ENCODE assay signal across 20 cellular contexts in genomic region chr11:3089236-3090061, GRCh38. TPM values are rescaled to one million over a fixed set of nuclear protein-coding genes. Genes with fewer than 3 reads are reported as not detected.
DNase-seq lines count a peak whose midpoint lies in the region; ATAC-seq and TF ChIP-seq lines count a peak whose summit lies in the region.
"Had no signal": no experiment of that assay in that cellular context is flagged by ENCODE, and none has a peak within 500 bp of the region (broad histone marks: within the 10 kb centered on the region; RNA-seq: fewer than 3 reads in every experiment).

No MANE protein-coding gene starts in this region.

- peaks cover 21% of the 10 kb centered on the region for H3K36me3 ChIP-seq in osteoblast (ENCODE audit: insufficient read depth, low read length)

- H3K9me3 Mint-ChIP-seq in chondrocyte (ENCODE audit: low read depth) = no peaks in the 10 kb centered on the region
- H3K9me3 Mint-ChIP-seq: CD4-positive, alpha-beta memory T cell had no signal

- no peak overlapping the region for H3K27ac ChIP-seq in osteoblast (ENCODE audit: low read depth, low read length)
- H3K27ac ChIP-seq: A549, BLaER1, PC-9, SJSA1 had no signal

- H3K27me3 ChIP-seq in osteoblast (ENCODE audit: insufficient read depth, low read length) = no peaks in the 10 kb centered on the region
- H3K27me3 ChIP-seq: BLaER1, SJSA1 had no signal

- H3K4me1 ChIP-seq in osteoblast (ENCODE audit: insufficient read depth, low read length) = no peaks in the 10 kb centered on the region
- H3K4me1 ChIP-seq: A549 had no signal

- H3K4me2 ChIP-seq in osteoblast (ENCODE audit: insufficient read depth, low read length) = no peak overlapping the region
- H3K4me2 ChIP-seq: A549, BLaER1, PC-9 had no signal

- no peak overlapping the region for H3K4me3 ChIP-seq in osteoblast (ENCODE audit: insufficient read depth, low read length)
- H3K4me3 ChIP-seq: A549, BLaER1, PC-9, SJSA1 had no signal

- H3K27me3 Mint-ChIP-seq in chondrocyte (ENCODE audit: low read depth) = no peaks in the 10 kb centered on the region

- no peaks in the 10 kb centered on the region for H3K9me3 ChIP-seq in osteoblast (ENCODE audit: low read depth, low read length)
- H3K9me3 ChIP-seq: A549, BLaER1, SJSA1 had no signal

- ATAC-seq in HG03439 (IDR thresholded peaks at IDR 0.05; ENCODE audit: unreplicated experiment) = no peak
- ATAC-seq: A549, HCT116 had no signal

- peak; percentile 18 for DNase-seq in COLO668 (lab: John Stamatoyannopoulos, UW; ENCODE audit: unreplicated experiment)
- peak; percentile 21 for DNase-seq in GM13977 (ENCODE audit: low spot score)
- DNase-seq in chondrocyte (ENCODE audit: low spot score) = peak; percentile 86
- peak; percentile 53 for DNase-seq in osteoblast (ENCODE audit: insufficient read length, low spot score, missing footprints)
- DNase-seq in NCI-H82 treated with DMSO at 0.1 percent for 48 hours (lab: John Stamatoyannopoulos, UW; ENCODE audit: unreplicated experiment) = no peak
- no peak for DNase-seq in NCI-H1092 treated with DMSO at 0.1 percent for 48 hours (lab: John Stamatoyannopoulos, UW)
- no peak for DNase-seq in stimulated activated CD4-positive, alpha-beta T cell treated with anti-CD3 and anti-CD28 coated beads, Interleukin-12 subunit alpha, Interleukin-12 subunit beta, amount 100 ng/mL, for 4 hours
- DNase-seq: Calu3; CD4-positive, alpha-beta memory T cell; EL; NCI-H187; NCI-H2107; NCI-H510A; NCI-H748 treated with DMSO at 0.1 percent for 48 hours; PC-9 had no signal

- in situ Hi-C loops in GM13977 (cut with MboI; ENCODE audit: low pct_unique_long_range_greater_than_20kb, low sequenced_read_pairs, unreplicated experiment) = no loop called here

- H2AFZ ChIP-seq in osteoblast (ENCODE audit: low read length) = no peak overlapping the region
- H2AFZ ChIP-seq: PC-9 had no signal

- H3K4me1 Mint-ChIP-seq in chondrocyte (ENCODE audit: low read depth) = peaks cover 3% of the 10 kb centered on the region
- H3K4me1 Mint-ChIP-seq: CD4-positive, alpha-beta memory T cell had no signal

- H3K79me2 ChIP-seq in osteoblast (ENCODE audit: insufficient read depth, low read length) = no peaks in the 10 kb centered on the region

- H3K36me3 Mint-ChIP-seq in chondrocyte (ENCODE audit: low read depth) = peaks cover 3% of the 10 kb centered on the region
- H3K36me3 Mint-ChIP-seq: CD4-positive, alpha-beta memory T cell had no signal

- no peak for TF ChIP-seq CTCF in GM13977 (IDR thresholded peaks at IDR 0.05; ENCODE audit: extremely low read depth, insufficient read depth, missing control alignments)
- no peak for TF ChIP-seq CTCF in chondrocyte (IDR thresholded peaks at IDR 0.05)
- TF ChIP-seq CTCF in osteoblast (IDR thresholded peaks at IDR 0.05; ENCODE audit: extremely low read depth, low read depth, low read length) = no peak

- no peak overlapping the region for H3K4me3 Mint-ChIP-seq in chondrocyte (ENCODE audit: unreplicated experiment)
- H3K4me3 Mint-ChIP-seq: CD4-positive, alpha-beta memory T cell had no signal

- H4K20me1 ChIP-seq in osteoblast (ENCODE audit: insufficient read depth, low read length) = peaks cover 5% of the 10 kb centered on the region

- H3K27ac Mint-ChIP-seq in chondrocyte (ENCODE audit: unreplicated experiment) = no peak overlapping the region
- H3K27ac Mint-ChIP-seq: CD4-positive, alpha-beta memory T cell had no signal

RNA-seq across cellular contexts. Expression of gene CARS1, which starts 32.2 kb away (rescaled TPM):
- total RNA-seq in chondrocyte (49.3 to 106 TPM (median 101 TPM) in 3 replicates), osteoblast (99.3 and 106 TPM in 2 replicates)

Comparison
In these comparisons a context has a peak if more than half of its experiments do, and no peak if none do; other contexts are left out.
1. DNase-seq: peak in COLO668 (single experiment), GM13977 (single experiment), chondrocyte (single experiment) and osteoblast (single experiment); none in NCI-H82 treated with DMSO at 0.1 percent for 48 hours (single experiment), NCI-H1092 treated with DMSO at 0.1 percent for 48 hours (single experiment) and stimulated activated CD4-positive, alpha-beta T cell treated with anti-CD3 and anti-CD28 coated beads, Interleukin-12 subunit alpha, Interleukin-12 subunit beta, amount 100 ng/mL, for 4 hours (single experiment).